ENCODE assay signal across 22 cellular contexts in genomic region chr20:41470362-41471095, GRCh38.
DNase-seq lines count a peak whose midpoint lies in the region; ATAC-seq and TF ChIP-seq lines count a peak whose summit lies in the region.
"Had no signal": no experiment of that assay in that cellular context is flagged by ENCODE, and none has a peak within 500 bp of the region (broad histone marks: within the 10 kb centered on the region; RNA-seq: fewer than 3 reads in every experiment).

No MANE protein-coding gene starts in this region.

- H3K9me3 ChIP-seq in IMR-90 (ENCODE audit: control insufficient read depth, insufficient read depth, low read length) = no peaks in the 10 kb centered on the region
- no peaks in the 10 kb centered on the region for H3K9me3 ChIP-seq in psoas muscle

- CTCF ChIA-PET in IMR-90 (lab: Yijun Ruan, JAX) = interaction anchor here (0.6 kb wide), 1 partner anchor 1448 kb away, joined by 6 read pairs; no protein-coding TSS in a partner anchor

- 100% methylated on average over 2 of the region's 7 CpGs; no CpG with 5 or more reads in 1 of the 2 experiments for WGBS in IMR-90 (ENCODE audit: extremely low coverage in 2 of 2, insufficient read length in 1 of 2), 2 experiments
- WGBS in psoas muscle, 3 donors = 45 to 76% (median 57%) methylated on average over 7 of the region's 7 CpGs

- H3K14ac ChIP-seq in IMR-90 (replicated peaks; ENCODE audit: low read depth, low read length) = 0 out of 2 replicates have a peak overlapping the region, but pooled peaks have one; percentile 19

- no peak overlapping the region for H4K91ac ChIP-seq in IMR-90 (ENCODE audit: insufficient read depth, low read depth, low read length)

- no peak overlapping the region for H2AFZ ChIP-seq in IMR-90 (replicated peaks; ENCODE audit: low read length, poor library complexity)

- no peak overlapping the region; the same call in 1 of the 2 replicates for H3K18ac ChIP-seq in IMR-90 (ENCODE audit: low read depth, low read length)

- H2BK5ac ChIP-seq in IMR-90 (ENCODE audit: low read depth, low read length, poor library complexity, severe bottlenecking) = no peak overlapping the region

- H3K9me3 Mint-ChIP-seq in activated naive CD4-positive, alpha-beta T cell treated with anti-CD3 and anti-CD28 coated beads, Interleukin-2, amount 50 U/mL, for 24 hours = no peaks in the 10 kb centered on the region
- H3K9me3 Mint-ChIP-seq in memory B cell = no peaks in the 10 kb centered on the region

- H3K79me1 ChIP-seq in IMR-90 (ENCODE audit: low read depth in 1 of 2, low read length in 2 of 2) = peaks cover 0 to 17% of the 10 kb centered on the region in 2 experiments; a peak in 1 of 4 replicates

- H3K27ac ChIP-seq in IMR-90 (ENCODE audit: insufficient read depth, low read length) (no peak overlapping the region), psoas muscle (no peak overlapping the region)
- H3K27ac ChIP-seq: 22Rv1 had no signal

- peaks cover 41% of the 10 kb centered on the region for H3K36me3 Mint-ChIP-seq in activated naive CD4-positive, alpha-beta T cell treated with anti-CD3 and anti-CD28 coated beads, Interleukin-2, amount 50 U/mL, for 24 hours
- H3K36me3 Mint-ChIP-seq in memory B cell = peaks cover 58% of the 10 kb centered on the region

- H2BK15ac ChIP-seq in IMR-90 (ENCODE audit: low read depth, low read length) = no peak overlapping the region

- no peak overlapping the region for H3K23ac ChIP-seq in IMR-90 (ENCODE audit: low read depth, low read length)

- TF ChIP-seq POLR2A in IMR-90 (IDR thresholded peaks at IDR 0.05; ENCODE audit: low read depth, low read length) = no peak

- H4K5ac ChIP-seq in IMR-90 (ENCODE audit: low read depth, low read length) = no peak overlapping the region

- H2AK5ac ChIP-seq in IMR-90 (ENCODE audit: low read depth, low read length) = peak overlapping the region; percentile 12; the same call in 1 of the 2 replicates

- TF ChIP-seq CTCF in IMR-90 (conservative IDR thresholded peaks at IDR 0.05; ENCODE audit: low read depth, low read length) (no peak), psoas muscle (IDR thresholded peaks at IDR 0.05) (no peak)

- peaks cover 14% of the 10 kb centered on the region for H3K4me1 ChIP-seq in IMR-90 (ENCODE audit: control insufficient read depth, insufficient read depth, low read length)
- peaks cover 22% of the 10 kb centered on the region for H3K4me1 ChIP-seq in psoas muscle

- H3K4me3 ChIP-seq in IMR-90 (ENCODE audit: insufficient read depth, low read depth, low read length) (no peak overlapping the region), psoas muscle (no peak overlapping the region)

- peak overlapping the region; percentile 16; the same call in 1 of the 2 replicates for H3K4ac ChIP-seq in IMR-90 (ENCODE audit: low read depth, low read length)

- H4K8ac ChIP-seq in IMR-90 (ENCODE audit: low read depth in 2 of 2, low read length in 2 of 2) = no peak overlapping the region

- no peak for TF ChIP-seq RAD21 in IMR-90 (IDR thresholded peaks at IDR 0.05; ENCODE audit: low read length)

- ATAC-seq in IMR-90 (ENCODE audit: low read depth) (no peak), memory B cell (ENCODE audit: low read depth) (no peak), psoas muscle (peak in 3 of 4 donors; percentile 61 to 86 (median 80)), GM19023 (IDR thresholded peaks at IDR 0.05; ENCODE audit: unreplicated experiment) (no peak)
- ATAC-seq: HCT116 had no signal

- peak overlapping the region; percentile 13 for H3K27ac Mint-ChIP-seq in activated naive CD4-positive, alpha-beta T cell treated with anti-CD3 and anti-CD28 coated beads, Interleukin-2, amount 50 U/mL, for 24 hours
- peak overlapping the region; percentile 56 for H3K27ac Mint-ChIP-seq in memory B cell
- H3K27ac Mint-ChIP-seq: B cell had no signal

- H3K27me3 ChIP-seq in IMR-90 (ENCODE audit: control insufficient read depth, insufficient read depth, low read length) (no peaks in the 10 kb centered on the region), psoas muscle (ENCODE audit: insufficient read depth in 3 of 3, low read length in 2 of 3) (no peaks in the 10 kb centered on the region)

- H3K56ac ChIP-seq in IMR-90 (ENCODE audit: extremely low read depth, insufficient read depth, low read length) = no peak overlapping the region

- no peak overlapping the region for H2BK120ac ChIP-seq in IMR-90 (ENCODE audit: low read depth, low read length)

- H2BK20ac ChIP-seq in IMR-90 (ENCODE audit: low read depth, low read length) = no peak overlapping the region

- POLR2A ChIA-PET in IMR-90 (lab: Charles Lee; ENCODE audit: unreplicated experiment) = no interaction called here

- H4K20me1 ChIP-seq in IMR-90 (ENCODE audit: insufficient read depth, low read length) = no peaks in the 10 kb centered on the region

- no peak for DNase-seq in activated naive CD4-positive, alpha-beta T cell (lab: John Stamatoyannopoulos, UW)
- DNase-seq in IMR-90 (no peak), memory B cell (ENCODE audit: low spot score in 2 of 2) (no peak), psoas muscle (no peak), iPS-NIHi11 (ENCODE audit: low spot score) (no peak)
- no peak for DNase-seq in stimulated activated CD4-positive, alpha-beta T cell treated with anti-CD3 and anti-CD28 coated beads, Interleukin-4, amount 100 ng/mL, for 1 hour
- DNase-seq: Calu3, DMS79 treated with DMSO at 0.1 percent for 48 hours, GF-D8, KG1, MM.1S, NCI-H1048, NCI-H1694, NCI-H2029 treated with DMSO at 0.1 percent for 48 hours, NCI-H526 treated with DMSO at 0.1 percent for 48 hours, RPMI8226, SHP77 had no signal

- peaks cover 22% of the 10 kb centered on the region for H3K36me3 ChIP-seq in IMR-90 (ENCODE audit: control insufficient read depth, insufficient read depth, low read length)
- H3K36me3 ChIP-seq in psoas muscle (ENCODE audit: insufficient read depth in 1 of 2, low read depth in 1 of 2) = peaks cover 4 to 9% of the 10 kb centered on the region in 2 donors

- H3K9ac ChIP-seq in IMR-90 (ENCODE audit: low read depth, low read length) = no peak overlapping the region

- no peak overlapping the region for H3K4me3 Mint-ChIP-seq in activated naive CD4-positive, alpha-beta T cell treated with anti-CD3 and anti-CD28 coated beads, Interleukin-2, amount 50 U/mL, for 24 hours
- no peak overlapping the region for H3K4me3 Mint-ChIP-seq in memory B cell
- H3K4me3 Mint-ChIP-seq: B cell had no signal

- dilution Hi-C loops in IMR-90 (cut with HindIII; ENCODE audit: low sequenced_read_pairs, unreplicated experiment) = no loop called here

- peaks cover 5% of the 10 kb centered on the region for H3K4me1 Mint-ChIP-seq in activated naive CD4-positive, alpha-beta T cell treated with anti-CD3 and anti-CD28 coated beads, Interleukin-2, amount 50 U/mL, for 24 hours
- peaks cover 7% of the 10 kb centered on the region for H3K4me1 Mint-ChIP-seq in memory B cell

- no peak overlapping the region for H2AK9ac ChIP-seq in IMR-90 (replicated peaks; ENCODE audit: low read depth, low read length, poor library complexity)

- intact Hi-C loops in IMR-90 (cut with micrococcal nuclease) (no loop called here), psoas muscle (cut with DNase I) (loop anchor here in 1 of 2 donors (5.0 to 10.0 kb wide), 2 partner anchors 58 to 224 kb away; no protein-coding TSS in a partner anchor)

- no peaks in the 10 kb centered on the region for H3K27me3 Mint-ChIP-seq in activated naive CD4-positive, alpha-beta T cell treated with anti-CD3 and anti-CD28 coated beads, Interleukin-2, amount 50 U/mL, for 24 hours
- no peaks in the 10 kb centered on the region for H3K27me3 Mint-ChIP-seq in memory B cell
- H3K27me3 Mint-ChIP-seq: B cell had no signal

- no peak overlapping the region; the same call in 1 of the 2 replicates for H3K4me2 ChIP-seq in IMR-90 (ENCODE audit: low read depth, low read length)

- in situ Hi-C loops in IMR-90 (cut with MboI; ENCODE audit: low sequenced_read_pairs) = no loop called here

- H3K9me1 ChIP-seq in IMR-90 (ENCODE audit: insufficient read depth, low read length) = peaks cover 15% of the 10 kb centered on the region

- no TSS peak for BruUV-seq in IMR-90 (replicated peaks; lab: Mats Ljungman, UMichigan)

TF ChIP-seq in IMR-90, 13 proteins besides CTCF, POLR2A, EP300 and RAD21:
- no peak for TF ChIP-seq SMC3 (IDR thresholded peaks at IDR 0.05; ENCODE audit: low read depth, low read length)

Comparison
In these comparisons a context has a peak if more than half of its experiments do, and no peak if none do; other contexts are left out.
1. ATAC-seq: peak in psoas muscle (3 of 4); none in IMR-90 (single experiment), memory B cell (single experiment) and GM19023 (single experiment).